ENCODE assay signal across 15 cellular contexts in the genomic region with DNA sequence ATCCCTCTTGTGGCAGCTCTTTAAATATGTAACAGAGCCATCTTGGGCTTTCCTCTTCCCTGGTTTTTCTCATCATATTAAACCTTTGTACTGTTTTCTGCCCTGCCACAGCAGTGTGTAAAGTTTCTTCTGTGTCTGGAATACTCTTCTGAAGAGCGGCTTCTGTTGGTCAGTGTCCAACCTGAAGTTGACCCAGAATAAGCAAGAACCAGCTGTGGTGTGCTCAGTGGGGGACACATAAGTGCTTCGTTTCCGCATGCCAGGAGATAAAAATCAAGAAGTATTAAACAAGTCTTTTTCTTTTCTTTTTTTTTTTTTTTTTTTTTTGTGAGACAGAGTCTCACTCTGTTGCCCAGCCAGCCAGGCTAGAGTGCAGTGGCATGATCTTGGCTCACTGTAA.
DNase-seq lines count a peak whose midpoint lies in the region; ATAC-seq and TF ChIP-seq lines count a peak whose summit lies in the region.
"Had no signal": no experiment of that assay in that cellular context is flagged by ENCODE, and none has a peak within 500 bp of the region (broad histone marks: within the 10 kb centered on the region; RNA-seq: fewer than 3 reads in every experiment).

No MANE protein-coding gene starts in this region.

- H3K27me3 Mint-ChIP-seq in GM23338 (ENCODE audit: insufficient read depth, low read depth, poor library complexity) (no peaks in the 10 kb centered on the region), brain (peaks cover 9% of the 10 kb centered on the region)
- peaks cover 4% of the 10 kb centered on the region for H3K27me3 Mint-ChIP-seq in activated CD4-positive, alpha-beta T cell treated with anti-CD3 and anti-CD28 coated beads for 36 hours

- H3K27ac ChIP-seq in GM23338 (ENCODE audit: low read depth) = no peak overlapping the region
- no peak overlapping the region for H3K27ac ChIP-seq in mesenchymal stem cell (ENCODE audit: low read length, poor library complexity, severe bottlenecking)
- H3K27ac ChIP-seq: BLaER1 had no signal

- H2AK5ac ChIP-seq in mesenchymal stem cell (ENCODE audit: low read length, severe bottlenecking) = no peak overlapping the region

- H4K8ac ChIP-seq in mesenchymal stem cell (ENCODE audit: low read length) = no peak overlapping the region

- no peak overlapping the region for H3K9ac ChIP-seq in mesenchymal stem cell (ENCODE audit: low read length)
- H3K9ac ChIP-seq: BLaER1 had no signal

- H3K9me3 ChIP-seq in mesenchymal stem cell (ENCODE audit: control insufficient read depth, low read length) = no peaks in the 10 kb centered on the region
- H3K9me3 ChIP-seq: BLaER1, HAP-1 had no signal

- no peaks in the 10 kb centered on the region for H4K20me1 ChIP-seq in GM23338 (replicated peaks; ENCODE audit: insufficient read depth)
- H4K20me1 ChIP-seq: BLaER1 had no signal

- no peak overlapping the region for H3K4me3 ChIP-seq in GM23338
- no peak overlapping the region for H3K4me3 ChIP-seq in mesenchymal stem cell (ENCODE audit: insufficient read depth in 1 of 2, low read depth in 1 of 2, low read length in 2 of 2)
- H3K4me3 ChIP-seq: BLaER1, HAP-1 had no signal

- no peak overlapping the region for H3K14ac ChIP-seq in mesenchymal stem cell (ENCODE audit: low read length in 2 of 2)

- H2BK5ac ChIP-seq in mesenchymal stem cell (ENCODE audit: low read depth, low read length, poor library complexity, severe bottlenecking) = no peak overlapping the region

- no peak overlapping the region for H3K4me3 Mint-ChIP-seq in GM23338
- H3K4me3 Mint-ChIP-seq in brain = peak overlapping the region in 1 of 5 experiments; percentile 37
- no peak overlapping the region for H3K4me3 Mint-ChIP-seq in activated CD4-positive, alpha-beta T cell treated with anti-CD3 and anti-CD28 coated beads for 36 hours
- H3K4me3 Mint-ChIP-seq: CD14-positive monocyte; CD4-positive, alpha-beta memory T cell had no signal

- H3K79me1 ChIP-seq in mesenchymal stem cell (replicated peaks; ENCODE audit: low read length, poor library complexity, severe bottlenecking) = no peaks in the 10 kb centered on the region

- H2AFZ ChIP-seq in GM23338 = 0 out of 2 replicates have a peak overlapping the region, but pooled peaks have one; percentile 3
- no peak overlapping the region for H2AFZ ChIP-seq in mesenchymal stem cell (ENCODE audit: low read depth, low read length)

- no peaks in the 10 kb centered on the region for H3K27me3 ChIP-seq in GM23338 (ENCODE audit: insufficient read depth)
- peaks cover 19 to 31% of the 10 kb centered on the region in 2 experiments for H3K27me3 ChIP-seq in mesenchymal stem cell (ENCODE audit: control insufficient read depth in 1 of 2, insufficient read depth in 1 of 2, low read length in 2 of 2)
- H3K27me3 ChIP-seq: BLaER1 had no signal

- H3K79me2 ChIP-seq in GM23338 (replicated peaks; ENCODE audit: insufficient read depth) = no peaks in the 10 kb centered on the region

- H3K4ac ChIP-seq in mesenchymal stem cell (ENCODE audit: low read depth in 1 of 2, low read length in 2 of 2) = no peak overlapping the region

- no peaks in the 10 kb centered on the region for H3F3A ChIP-seq in GM23338 (replicated peaks; ENCODE audit: low read depth)

- H4K91ac ChIP-seq in mesenchymal stem cell (ENCODE audit: low read length) = no peak overlapping the region

- H3K36me3 Mint-ChIP-seq in GM23338 (ENCODE audit: low read depth) (no peaks in the 10 kb centered on the region), brain (peaks cover 4% of the 10 kb centered on the region)
- H3K36me3 Mint-ChIP-seq in activated CD4-positive, alpha-beta T cell treated with anti-CD3 and anti-CD28 coated beads for 36 hours (ENCODE audit: low read depth) = no peaks in the 10 kb centered on the region
- H3K36me3 Mint-ChIP-seq: CD14-positive monocyte; CD4-positive, alpha-beta memory T cell had no signal

- H3K36me3 ChIP-seq in GM23338 (ENCODE audit: insufficient read depth) (no peaks in the 10 kb centered on the region), mesenchymal stem cell (ENCODE audit: control insufficient read depth in 1 of 2, insufficient read depth in 2 of 2, low read depth in 1 of 2, low read length in 2 of 2) (peaks cover 0 to 2% of the 10 kb centered on the region in 2 experiments)
- H3K36me3 ChIP-seq: BLaER1, HAP-1 had no signal

- H2BK12ac ChIP-seq in mesenchymal stem cell (ENCODE audit: low read length in 2 of 2) = no peak overlapping the region

- H3K18ac ChIP-seq in mesenchymal stem cell (ENCODE audit: low read depth in 1 of 2, low read length in 2 of 2) = no peak overlapping the region

- intact Hi-C loops in activated CD4-positive, alpha-beta T cell treated with anti-CD3 and anti-CD28 coated beads for 36 hours (cut with DNase I, micrococcal nuclease) = no loop called here

- H3K9me2 ChIP-seq in GM23338 (ENCODE audit: insufficient read depth) = 0 out of 2 replicates have a peak, but pooled peaks cover 6% of the 10 kb centered on the region

- H3K9me3 Mint-ChIP-seq in GM23338 (no peaks in the 10 kb centered on the region), brain (peaks cover 0 to 3% (median 0%) of the 10 kb centered on the region in 5 experiments)
- H3K9me3 Mint-ChIP-seq in activated CD4-positive, alpha-beta T cell treated with anti-CD3 and anti-CD28 coated beads for 36 hours (ENCODE audit: low read depth) = no peaks in the 10 kb centered on the region
- H3K9me3 Mint-ChIP-seq: CD14-positive monocyte; CD4-positive, alpha-beta memory T cell had no signal

- TF ChIP-seq CTCF in GM23338 (conservative IDR thresholded peaks at IDR 0.05; ENCODE audit: low read depth in 2 of 2) (no peak), brain (conservative IDR thresholded peaks at IDR 0.05) (no peak)

- 94% methylated on average over 1 of the region's 3 CpGs for WGBS in mesenchymal stem cell

- H3K23ac ChIP-seq in mesenchymal stem cell (ENCODE audit: low read length in 2 of 2) = no peak overlapping the region

- H3K27ac Mint-ChIP-seq in GM23338 (no peak overlapping the region), brain (peak overlapping the region in 3 of 5 experiments; percentile 9 to 95 (median 87))
- no peak overlapping the region for H3K27ac Mint-ChIP-seq in activated CD4-positive, alpha-beta T cell treated with anti-CD3 and anti-CD28 coated beads for 36 hours
- H3K27ac Mint-ChIP-seq: CD14-positive monocyte; CD4-positive, alpha-beta memory T cell had no signal

- H3K4me2 ChIP-seq in GM23338 = no peak overlapping the region
- no peak overlapping the region for H3K4me2 ChIP-seq in mesenchymal stem cell (ENCODE audit: low read length, poor library complexity, severe bottlenecking)
- H3K4me2 ChIP-seq: BLaER1 had no signal

- H2BK15ac ChIP-seq in mesenchymal stem cell (ENCODE audit: low read depth, poor library complexity, severe bottlenecking) = no peak overlapping the region

- CTCF ChIA-PET in activated CD4-positive, alpha-beta T cell treated with anti-CD3 and anti-CD28 coated beads for 36 hours (lab: Charles Lee) = no interaction called here

- POLR2A ChIA-PET in activated CD4-positive, alpha-beta T cell treated with anti-CD3 and anti-CD28 coated beads for 36 hours (lab: Charles Lee) = no interaction called here

- H3K4me1 ChIP-seq in GM23338 (ENCODE audit: insufficient read depth) = no peaks in the 10 kb centered on the region
- no peaks in the 10 kb centered on the region for H3K4me1 ChIP-seq in mesenchymal stem cell (ENCODE audit: control insufficient read depth, insufficient read depth, low read depth, low read length)
- H3K4me1 ChIP-seq: BLaER1, HAP-1 had no signal

- ATAC-seq in GM23338 = no peak
- ATAC-seq in activated CD4-positive, alpha-beta T cell treated with anti-CD3 and anti-CD28 coated beads for 36 hours = no peak

- H3K4me1 Mint-ChIP-seq in GM23338 (no peaks in the 10 kb centered on the region), brain (no peaks in the 10 kb centered on the region)
- H3K4me1 Mint-ChIP-seq in activated CD4-positive, alpha-beta T cell treated with anti-CD3 and anti-CD28 coated beads for 36 hours = no peaks in the 10 kb centered on the region
- H3K4me1 Mint-ChIP-seq: CD14-positive monocyte; CD4-positive, alpha-beta memory T cell had no signal

- DNase-seq in GM23338 (ENCODE audit: low spot score) = no peak
- peak; percentile 20 for DNase-seq in mesenchymal stem cell
- DNase-seq in activated CD4-positive, alpha-beta T cell treated with anti-CD3 and anti-CD28 coated beads for 36 hours = no peak
- DNase-seq in NCI-H526 treated with DMSO at 0.1 percent for 48 hours (lab: John Stamatoyannopoulos, UW) = no peak
- no peak for DNase-seq in NCI-H1105 treated with DMSO at 0.1 percent for 48 hours (lab: John Stamatoyannopoulos, UW)
- DNase-seq in activated CD8-positive, alpha-beta memory T cell treated with anti-CD3 and anti-CD28 coated beads, Interleukin-2, amount 50 U/mL, for 4 hours = no peak
- DNase-seq: 8988T; CD4-positive, alpha-beta memory T cell; DMS153; DMS79; GF-D8 had no signal

- H2BK120ac ChIP-seq in mesenchymal stem cell (ENCODE audit: low read depth, low read length) = no peak overlapping the region

TF ChIP-seq in GM23338, 12 proteins besides CTCF, POLR2A, EP300 and RAD21 (continues in another document):
- no peak for TF ChIP-seq ETS1 (IDR thresholded peaks at IDR 0.05)
- no peak for TF ChIP-seq ZNF331 (CRISPR knock-in tag; IDR thresholded peaks at IDR 0.05; ENCODE audit: low read depth)
- TF ChIP-seq ZNF114 (CRISPR knock-in tag; IDR thresholded peaks at IDR 0.05) = no peak
- no peak for TF ChIP-seq EZH2 (IDR thresholded peaks at IDR 0.05; ENCODE audit: low read depth, unreplicated experiment)
- TF ChIP-seq NANOG (IDR thresholded peaks at IDR 0.05; ENCODE audit: borderline replicate concordance) = no peak

Comparison
In these comparisons a context has a peak if more than half of its experiments do, and no peak if none do; other contexts are left out.
1. H3K27ac Mint-ChIP-seq: peak in brain (3 of 5); none in GM23338 (single experiment) and activated CD4-positive, alpha-beta T cell treated with anti-CD3 and anti-CD28 coated beads for 36 hours (single experiment).